ENCODE assay signal across 8 cellular contexts in the genomic region with DNA sequence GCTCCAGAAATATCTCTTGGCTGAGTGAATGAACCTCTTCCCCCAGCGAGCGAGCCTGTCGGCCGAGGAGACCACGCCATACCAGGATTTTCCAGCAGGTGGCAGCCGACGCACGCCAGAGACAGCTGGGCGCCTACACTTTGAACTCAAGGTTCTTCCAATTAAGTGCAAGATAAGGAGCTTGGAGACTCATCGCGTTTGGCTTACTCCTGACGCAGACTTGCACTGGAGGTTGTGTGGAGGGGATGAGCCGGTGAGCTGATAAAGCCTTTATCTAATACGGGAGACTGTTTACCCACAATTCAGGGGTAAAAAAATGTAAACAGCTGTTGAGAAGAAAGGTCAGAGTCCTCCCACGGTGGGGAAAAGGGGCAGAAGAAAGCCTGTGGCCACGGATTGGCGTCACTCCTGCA. TPM values are rescaled to one million over a fixed set of nuclear protein-coding genes. Genes with fewer than 3 reads are reported as not detected.
A peak's percentile ranks its signal among the peaks of the same experiment; 100 is the strongest.
DNase-seq lines count a peak whose midpoint lies in the region; ATAC-seq, FAIRE-seq and TF ChIP-seq lines count a peak whose summit lies in the region.

No MANE protein-coding gene starts in this region.

- peaks cover 0 to 40% (median 0%) of the 10 kb centered on the region in 4 donors for H3K27me3 ChIP-seq in esophagus muscularis mucosa

- peaks cover 0 to 7% (median 2%) of the 10 kb centered on the region in 4 donors for H3K4me1 ChIP-seq in esophagus muscularis mucosa

- 14% methylated on average over 14 of the region's 17 CpGs for WGBS in esophagus muscularis mucosa

- no peak for FAIRE-seq in HTR-8/SVneo (lab: Jason Lieb, UNC)

- no peaks in the 10 kb centered on the region for H3K36me3 Mint-ChIP-seq in naive thymus-derived CD8-positive, alpha-beta T cell

- H3K4me3 Mint-ChIP-seq in naive thymus-derived CD8-positive, alpha-beta T cell, result no peak overlapping the region

- DNase-seq in COR-L47 (lab: John Stamatoyannopoulos, UW) (peak; percentile 55), HTR-8/SVneo (ENCODE audit: insufficient read length, low spot score) (peak; percentile 55), OCI-M2 (lab: John Stamatoyannopoulos, UW; ENCODE audit: unreplicated experiment) (peak; percentile 60), activated T-cell treated with anti-CD3 and anti-CD28 coated beads for 48 hours (ENCODE audit: low read depth) (peak; percentile 58), esophagus muscularis mucosa (ENCODE audit: extremely low spot score) (peak; percentile 95)
- DNase-seq in naive thymus-derived CD8-positive, alpha-beta T cell, result peak; percentile 29 to 73 (median 58)
- peak; percentile 23 to 25 for DNase-seq in stimulated activated CD8-positive, alpha-beta memory T cell treated with anti-CD3 and anti-CD28 coated beads, Interleukin-7, amount 100 ng/mL, for 48 hours (ENCODE audit: extremely low read depth in 1 of 2, low read depth in 1 of 2)

- H3K27ac ChIP-seq in esophagus muscularis mucosa (replicated peaks in 1 of 4), result no peak overlapping the region

- H3K9me3 Mint-ChIP-seq in naive thymus-derived CD8-positive, alpha-beta T cell, result no peaks in the 10 kb centered on the region

- peak; percentile 90 to 97 (median 91) for TF ChIP-seq CTCF in esophagus muscularis mucosa (IDR thresholded peaks at IDR 0.05)

- no peak for TF ChIP-seq EP300 in esophagus muscularis mucosa (IDR thresholded peaks at IDR 0.05)

- POLR2A ChIA-PET in naive thymus-derived CD8-positive, alpha-beta T cell (lab: Charles Lee), result no interaction called here

- H3K27ac Mint-ChIP-seq in naive thymus-derived CD8-positive, alpha-beta T cell, result no peak overlapping the region

- no peak overlapping the region for H3K4me3 ChIP-seq in esophagus muscularis mucosa

- peak; percentile 93 for ATAC-seq in GM21390 (IDR thresholded peaks at IDR 0.05; ENCODE audit: unreplicated experiment)
- peak; percentile 56 to 64 for ATAC-seq in naive thymus-derived CD8-positive, alpha-beta T cell

- peaks cover 26 to 48% (median 35%) of the 10 kb centered on the region in 5 donors for H3K27me3 Mint-ChIP-seq in naive thymus-derived CD8-positive, alpha-beta T cell

- TF ChIP-seq POLR2A in esophagus muscularis mucosa (IDR thresholded peaks at IDR 0.05; ENCODE audit: low read depth), result no peak

- intact Hi-C loops in esophagus muscularis mucosa (cut with DNase I), result loop anchor here (2.0 to 10.0 kb wide), 3 partner anchors 742 to 958 kb away; no protein-coding TSS in a partner anchor

- peaks cover 0 to 3% (median 2%) of the 10 kb centered on the region in 4 donors for H3K4me1 Mint-ChIP-seq in naive thymus-derived CD8-positive, alpha-beta T cell

- no peaks in the 10 kb centered on the region for H3K9me3 ChIP-seq in esophagus muscularis mucosa

- no peaks in the 10 kb centered on the region for H3K36me3 ChIP-seq in esophagus muscularis mucosa

RNA-seq across cellular contexts. Expression of a gene that starts 45.9 kb away (rescaled TPM):
- under 1 TPM in 2 of 4 donors, not detected in 2; 0.52 to 0.71 TPM for total RNA-seq in esophagus muscularis mucosa
- total RNA-seq in naive thymus-derived CD8-positive, alpha-beta T cell, result not detected
- polyA plus RNA-seq in naive thymus-derived CD8-positive, alpha-beta T cell, result not detected

Comparison
In these comparisons a context has a peak if more than half of its experiments do, and no peak if none do; other contexts are left out.
1. DNase-seq: peak in every context shown above with its lines; median percentile 95 in esophagus muscularis mucosa; 60 in OCI-M2; 58 in activated T-cell treated with anti-CD3 and anti-CD28 coated beads for 48 hours; 58 in naive thymus-derived CD8-positive, alpha-beta T cell; 55 in COR-L47; 55 in HTR-8/SVneo; 24 in stimulated activated CD8-positive, alpha-beta memory T cell treated with anti-CD3 and anti-CD28 coated beads, Interleukin-7, amount 100 ng/mL, for 48 hours.